ENCODE assay signal across 1 cellular context in genomic region chr5:179698935-179699639, GRCh38.
A peak's percentile ranks its signal among the peaks of the same experiment; 100 is the strongest.
TF ChIP-seq lines count a peak whose summit lies in the region.

TSS of gene CANX (plus strand) at chr5:179698967. CDS start at chr5:179705682, 6,715 bp downstream.

TF ChIP-seq in K562, 482 proteins besides CTCF, POLR2A, EP300 and RAD21 (continued from another document and continues in another):
- TF ChIP-seq ZBTB43 (CRISPR knock-in tag; IDR thresholded peaks at IDR 0.05) (0 out of 2 replicates have a peak, but pooled peaks have one; percentile 68), ZNF75A (CRISPR knock-in tag; IDR thresholded peaks at IDR 0.05) (no peak), BHLHE40 (IDR thresholded peaks at IDR 0.05; ENCODE audit: low read length) (peak; percentile 98), ZKSCAN8 (CRISPR knock-in tag; IDR thresholded peaks at IDR 0.05) (no peak), VEZF1 (CRISPR knock-in tag; IDR thresholded peaks at IDR 0.05) (peak; percentile 13; the same call in 1 of the 2 replicates), MTF1 (CRISPR knock-in tag; IDR thresholded peaks at IDR 0.05; ENCODE audit: borderline replicate concordance) (no peak), ZNF592 (IDR thresholded peaks at IDR 0.05) (peak; percentile 33), CREB3L1 (IDR thresholded peaks at IDR 0.05; ENCODE audit: borderline replicate concordance, low read depth) (no peak), ZZZ3 (IDR thresholded peaks at IDR 0.05) (no peak), PHB (CRISPR knock-in tag; IDR thresholded peaks at IDR 0.05) (no peak), HDAC1 (IDR thresholded peaks at IDR 0.05) (peak in 1 of 2 experiments; percentile 56; a peak in 2 of 4 replicates), TAF9B (IDR thresholded peaks at IDR 0.05; ENCODE audit: partially characterized antibody) (no peak), ZEB2 (IDR thresholded peaks at IDR 0.05) (no peak), ZBTB7A (IDR thresholded peaks at IDR 0.05; ENCODE audit: borderline replicate concordance, control insufficient read depth, low read depth, low read length) (peak; percentile 59; the same call in 1 of the 2 replicates), SRSF1 (IDR thresholded peaks at IDR 0.05; ENCODE audit: low read depth, low read length) (0 out of 2 replicates have a peak, but pooled peaks have one; percentile 51), NR1H2 (CRISPR knock-in tag; IDR thresholded peaks at IDR 0.05) (no peak; the same call in 1 of the 2 replicates), FOXK1 (CRISPR knock-in tag; IDR thresholded peaks at IDR 0.05; ENCODE audit: borderline replicate concordance) (peak; percentile 39; the same call in 1 of the 2 replicates), ZMIZ1 (IDR thresholded peaks at IDR 0.05; ENCODE audit: low read depth in 2 of 2, low read length in 2 of 2) (peak in 1 of 2 experiments; percentile 63; a peak in 1 of 4 replicates), RERE (CRISPR knock-in tag; IDR thresholded peaks at IDR 0.05; ENCODE audit: borderline replicate concordance) (no peak), ZNF24 (IDR thresholded peaks at IDR 0.05) (no peak), SRSF9 (IDR thresholded peaks at IDR 0.05; ENCODE audit: borderline replicate concordance, low read depth, low read length) (no peak), CXXC5 (CRISPR knock-in tag; IDR thresholded peaks at IDR 0.05) (no peak; the same call in 1 of the 2 replicates), JUN (IDR thresholded peaks at IDR 0.05; ENCODE audit: borderline replicate concordance, low read depth, low read length) (peak; percentile 32; the same call in 1 of the 2 replicates), JUN (CRISPR knock-in tag; IDR thresholded peaks at IDR 0.05; ENCODE audit: borderline replicate concordance) (no peak), ZNF507 (tag; conservative IDR thresholded peaks at IDR 0.05) (no peak), ZC3H4 (CRISPR knock-in tag; IDR thresholded peaks at IDR 0.05; ENCODE audit: borderline replicate concordance) (peak; percentile 80; the same call in 1 of the 2 replicates), MAFF (IDR thresholded peaks at IDR 0.05; ENCODE audit: low read length) (no peak), PRPF4 (IDR thresholded peaks at IDR 0.05; ENCODE audit: insufficient read depth, low read depth, low read length, poor library complexity, severe bottlenecking) (peak; percentile 92), NFXL1 (CRISPR knock-in tag; IDR thresholded peaks at IDR 0.05) (no peak), ZBTB49 (CRISPR knock-in tag; IDR thresholded peaks at IDR 0.05; ENCODE audit: borderline replicate concordance) (0 out of 2 replicates have a peak, but pooled peaks have one; percentile 69), ZNF740 (CRISPR knock-in tag; IDR thresholded peaks at IDR 0.05) (no peak), ZNF740 (tag; IDR thresholded peaks at IDR 0.05) (no peak), SREBF2 (CRISPR knock-in tag; IDR thresholded peaks at IDR 0.05) (no peak)
